Comparison of ENCODE assay signal across 19 cellular contexts in genomic region chr1:107378602-107379265, GRCh38.
"Had no signal": no experiment of that assay in that cellular context is flagged by ENCODE, and none has a peak within 500 bp of the region (broad histone marks: within the 10 kb centered on the region; RNA-seq: fewer than 3 reads in every experiment).

No MANE protein-coding gene starts in this region.

- H3K27me3 ChIP-seq: adrenal gland, colonic mucosa, esophagus squamous epithelium, sigmoid colon had no signal

- H3K9me3 ChIP-seq: adrenal gland, colonic mucosa, esophagus squamous epithelium, sigmoid colon, spleen had no signal

- H3K36me3 ChIP-seq: adrenal gland, colonic mucosa, esophagus squamous epithelium, sigmoid colon, spleen, WERI-Rb-1 had no signal

- DNase-seq: activated CD4-positive, alpha-beta memory T cell treated with anti-CD3 and anti-CD28 coated beads for 36 hours; activated CD4-positive, alpha-beta T cell treated with anti-CD3 and anti-CD28 coated beads for 36 hours; activated effector memory CD4-positive, alpha-beta T cell treated with Interleukin-2 at 50 U/mL for 16 hours; activated naive CD4-positive, alpha-beta T cell treated with anti-CD3 and anti-CD28 coated beads, Interleukin-2, amount 50 U/mL, for 16 hours; activated T-cell treated with anti-CD3 and anti-CD28 coated beads, Interleukin-2, amount 50 U/mL, for 4 hours; adrenal gland; caudate nucleus; colonic mucosa; esophagus squamous epithelium; glutamatergic neuron; occipital lobe; sigmoid colon; spleen; stimulated activated naive CD8-positive, alpha-beta T cell treated with anti-CD3 and anti-CD28 coated beads, Interleukin-15, amount 100 ng/mL, for 72 hours; T-helper 1 cell; WERI-Rb-1 had no signal

- ATAC-seq: activated CD4-positive, alpha-beta T cell treated with anti-CD3 and anti-CD28 coated beads for 36 hours; activated T-cell treated with anti-CD3 and anti-CD28 coated beads, Interleukin-2, amount 50 U/mL, for 4 hours; left lobe of liver; natural killer cell treated with Interleukin-12 subunit alpha and Interleukin-12 subunit beta and Interleukin-15 and Interleukin-18, amount 100 ng/mL, for 72 hours; stimulated activated naive CD8-positive, alpha-beta T cell treated with anti-CD3 and anti-CD28 coated beads, Interleukin-15, amount 100 ng/mL, for 72 hours had no signal

- H3K4me1 ChIP-seq: adrenal gland, colonic mucosa, esophagus squamous epithelium, sigmoid colon, spleen had no signal

- H3K27ac ChIP-seq: adrenal gland, colonic mucosa, esophagus squamous epithelium, sigmoid colon, SK-N-MC, spleen, WERI-Rb-1 had no signal

- H3K4me3 ChIP-seq: adrenal gland, colonic mucosa, esophagus squamous epithelium, sigmoid colon, SK-N-MC, spleen had no signal
